Comparison of ENCODE assay signal across 11 cellular contexts in genomic region chr9:22158983-22159382, GRCh38.
DNase-seq lines count a peak whose midpoint lies in the region; ATAC-seq and TF ChIP-seq lines count a peak whose summit lies in the region.
"Had no signal": no experiment of that assay in that cellular context is flagged by ENCODE, and none has a peak within 500 bp of the region (broad histone marks: within the 10 kb centered on the region; RNA-seq: fewer than 3 reads in every experiment).

No MANE protein-coding gene starts in this region.

- H3K27ac ChIP-seq in OCI-LY7 (ENCODE audit: low read depth, low read length, poor library complexity, severe bottlenecking): no peak overlapping the region
- peak overlapping the region in 3 of 4 donors; percentile 5 to 48 (median 26) for H3K27ac ChIP-seq in esophagus squamous epithelium
- H3K27ac ChIP-seq: Peyer's patch had no signal

- ATAC-seq in mucosa of descending colon (peak; percentile 52), GM18517 (IDR thresholded peaks at IDR 0.05; ENCODE audit: unreplicated experiment) (no peak)
- ATAC-seq: activated T-cell treated with anti-CD3 and anti-CD28 coated beads, Interleukin-2, amount 50 U/mL, for 72 hours had no signal

- H3K9me2 ChIP-seq in OCI-LY7 (ENCODE audit: insufficient read depth, low read length): no peaks in the 10 kb centered on the region

- H2AFZ ChIP-seq in OCI-LY7 (ENCODE audit: low read length): peak overlapping the region; percentile 46

- WGBS in esophagus squamous epithelium, 2 donors: 7 to 11% methylated on average over 3 of the region's 3 CpGs

- no peaks in the 10 kb centered on the region for H3K9me3 ChIP-seq in OCI-LY7 (ENCODE audit: low read length)
- H3K9me3 ChIP-seq in esophagus squamous epithelium: no peaks in the 10 kb centered on the region
- H3K9me3 ChIP-seq in mucosa of descending colon: no peaks in the 10 kb centered on the region
- H3K9me3 ChIP-seq: Caco-2, Peyer's patch had no signal

- no peaks in the 10 kb centered on the region for H3K36me3 ChIP-seq in OCI-LY7 (ENCODE audit: insufficient read depth, low read length)
- no peaks in the 10 kb centered on the region for H3K36me3 ChIP-seq in esophagus squamous epithelium
- no peaks in the 10 kb centered on the region for H3K36me3 ChIP-seq in mucosa of descending colon (ENCODE audit: low read depth)
- H3K36me3 ChIP-seq: Peyer's patch had no signal

- H4K20me1 ChIP-seq in OCI-LY7 (ENCODE audit: insufficient read depth, low read length): no peaks in the 10 kb centered on the region

- POLR2A ChIA-PET in OCI-LY7 (lab: Charles Lee): interaction anchor here (0.5 to 1.1 kb wide), 3 partner anchors 9 to 31 kb away, joined by 3 read pairs; no protein-coding TSS in a partner anchor

- TF ChIP-seq POLR2A in esophagus squamous epithelium (IDR thresholded peaks at IDR 0.05): no peak

- H3K27me3 ChIP-seq in esophagus squamous epithelium: no peaks in the 10 kb centered on the region
- H3K27me3 ChIP-seq: Peyer's patch had no signal

- H3K4me1 ChIP-seq in OCI-LY7 (ENCODE audit: insufficient read depth, low read length, poor library complexity, severe bottlenecking) (no peaks in the 10 kb centered on the region), esophagus squamous epithelium (peaks cover 0 to 26% (median 11%) of the 10 kb centered on the region in 3 donors), mucosa of descending colon (ENCODE audit: low read depth) (peaks cover 6% of the 10 kb centered on the region)

- CTCF ChIA-PET in OCI-LY7 (lab: Charles Lee; ENCODE audit: unreplicated experiment): no interaction called here

- BruUV-seq in OCI-LY7 (replicated peaks; lab: Mats Ljungman, UMichigan): no TSS peak

- DNase-seq in Ammon's horn (ENCODE audit: low spot score) (peak; percentile 80), OCI-LY7 (ENCODE audit: low spot score) (no peak), esophagus squamous epithelium (lab: John Stamatoyannopoulos, UW) (no peak), mucosa of descending colon (peak in 1 of 3 donors; percentile 35), DMS 273 treated with DMSO at 0.1 percent for 48 hours (lab: John Stamatoyannopoulos, UW) (no peak), NCI-H2227 (lab: John Stamatoyannopoulos, UW; ENCODE audit: unreplicated experiment) (no peak), NCI-H2081 (lab: John Stamatoyannopoulos, UW) (no peak)
- DNase-seq: activated T-cell treated with anti-CD3 and anti-CD28 coated beads, Interleukin-2, amount 50 U/mL, for 72 hours; Caco-2 had no signal

- H3K79me2 ChIP-seq in OCI-LY7 (ENCODE audit: insufficient read depth, low read depth, low read length): no peaks in the 10 kb centered on the region

- TF ChIP-seq CTCF in OCI-LY7 (conservative IDR thresholded peaks at IDR 0.05; ENCODE audit: low read length): no peak
- TF ChIP-seq CTCF in esophagus squamous epithelium (IDR thresholded peaks at IDR 0.05): no peak
- TF ChIP-seq CTCF in mucosa of descending colon (IDR thresholded peaks at IDR 0.05): no peak

- H3K4me3 ChIP-seq in OCI-LY7 (ENCODE audit: low read depth, low read length, poor library complexity, severe bottlenecking) (no peak overlapping the region), esophagus squamous epithelium (no peak overlapping the region), mucosa of descending colon (no peak overlapping the region)
- H3K4me3 ChIP-seq: Peyer's patch had no signal

- intact Hi-C loops in OCI-LY7 (cut with micrococcal nuclease; ENCODE audit: unreplicated experiment) (no loop called here), esophagus squamous epithelium (cut with DNase I) (no loop called here), mucosa of descending colon (cut with DNase I, micrococcal nuclease) (no loop called here)

- no peak overlapping the region for H3K4me2 ChIP-seq in OCI-LY7 (ENCODE audit: low read length)
